In genomic region chr1:39936724-39937491, GRCh38 we compare ENCODE assay signal across 13 cellular contexts. TPM values are rescaled to one million over a fixed set of nuclear protein-coding genes. Genes with fewer than 3 reads are reported as not detected.
DNase-seq lines count a peak whose midpoint lies in the region; ATAC-seq and TF ChIP-seq lines count a peak whose summit lies in the region.
"Had no signal": no experiment of that assay in that cellular context is flagged by ENCODE, and none has a peak within 500 bp of the region (broad histone marks: within the 10 kb centered on the region; RNA-seq: fewer than 3 reads in every experiment).

No MANE protein-coding gene starts in this region.

- peaks cover 4 to 68% of the 10 kb centered on the region in 2 donors for H3K4me1 ChIP-seq in left lung
- peaks cover 8 to 34% (median 25%) of the 10 kb centered on the region in 5 donors for H3K4me1 ChIP-seq in subcutaneous abdominal adipose tissue (ENCODE audit: control insufficient read depth in 5 of 5, insufficient read depth in 5 of 5, low read length in 5 of 5)
- no peaks in the 10 kb centered on the region for H3K4me1 ChIP-seq in CD8-positive, alpha-beta T cell (ENCODE audit: insufficient read depth, low read length)

- TF ChIP-seq CTCF in left lung (IDR thresholded peaks at IDR 0.05) = no peak
- TF ChIP-seq CTCF in CD8-positive, alpha-beta T cell (IDR thresholded peaks at IDR 0.05) = no peak

- H3K36me3 Mint-ChIP-seq in CD8-positive, alpha-beta T cell = no peaks in the 10 kb centered on the region
- H3K36me3 Mint-ChIP-seq in activated naive CD4-positive, alpha-beta T cell treated with anti-CD3 and anti-CD28 coated beads, Interleukin-2, amount 10 ng/mL, durations not matched to agents 7 days and 5 days = no peaks in the 10 kb centered on the region
- H3K36me3 Mint-ChIP-seq: activated naive CD4-positive, alpha-beta T cell treated with anti-CD3 and anti-CD28 coated beads, Interleukin-2, amount 50 U/mL, for 24 hours had no signal

- H3K9ac ChIP-seq in subcutaneous abdominal adipose tissue (ENCODE audit: low read length in 5 of 5) = no peak overlapping the region

- peak overlapping the region; percentile 46 to 87 for H3K27ac ChIP-seq in left lung
- H3K27ac ChIP-seq in subcutaneous abdominal adipose tissue (ENCODE audit: low read depth, low read length) = no peak overlapping the region
- H3K27ac ChIP-seq in CD8-positive, alpha-beta T cell (ENCODE audit: low read depth, low read length) = no peak overlapping the region
- H3K27ac ChIP-seq: 22Rv1, epithelial cell of prostate had no signal

- H3K4me3 ChIP-seq in left lung = peak overlapping the region in 1 of 2 donors; percentile 3
- peak overlapping the region in 4 of 5 donors; percentile 14 to 44 (median 30) for H3K4me3 ChIP-seq in subcutaneous abdominal adipose tissue (ENCODE audit: low read depth in 1 of 5, low read length in 5 of 5)
- H3K4me3 ChIP-seq in CD8-positive, alpha-beta T cell (ENCODE audit: low read depth, low read length) = no peak overlapping the region

- ATAC-seq in left lung (peak; percentile 4), HG02870 (IDR thresholded peaks at IDR 0.05; ENCODE audit: unreplicated experiment) (no peak)
- no peak for ATAC-seq in CD8-positive, alpha-beta T cell

- H3K9me3 Mint-ChIP-seq in CD8-positive, alpha-beta T cell = no peaks in the 10 kb centered on the region
- H3K9me3 Mint-ChIP-seq in activated naive CD4-positive, alpha-beta T cell treated with anti-CD3 and anti-CD28 coated beads, Interleukin-2, amount 10 ng/mL, durations not matched to agents 7 days and 5 days = no peaks in the 10 kb centered on the region
- H3K9me3 Mint-ChIP-seq: activated naive CD4-positive, alpha-beta T cell treated with anti-CD3 and anti-CD28 coated beads, Interleukin-2, amount 50 U/mL, for 24 hours; central memory CD8-positive, alpha-beta T cell had no signal

- CTCF ChIA-PET in CD8-positive, alpha-beta T cell (lab: Charles Lee) = interaction anchor here (0.9 to 2.7 kb wide), 3 partner anchors 17 to 37 kb away, joined by 3 to 14 read pairs (median 3); no protein-coding TSS in a partner anchor
- CTCF ChIA-PET in activated naive CD4-positive, alpha-beta T cell treated with anti-CD3 and anti-CD28 coated beads, Interleukin-2, amount 10 ng/mL, durations not matched to agents 7 days and 5 days (lab: Charles Lee) = interaction anchor here (0.6 to 1.6 kb wide), 3 partner anchors 22 to 60 kb away, joined by 3 to 4 read pairs (median 3); no protein-coding TSS in a partner anchor

- intact Hi-C loops in left lung (cut with DNase I) = no loop called here
- intact Hi-C loops in CD8-positive, alpha-beta T cell (cut with DNase I, micrococcal nuclease) = no loop called here

- no peaks in the 10 kb centered on the region for H3K27me3 Mint-ChIP-seq in CD8-positive, alpha-beta T cell (ENCODE audit: low read depth)
- peaks cover 24% of the 10 kb centered on the region for H3K27me3 Mint-ChIP-seq in activated naive CD4-positive, alpha-beta T cell treated with anti-CD3 and anti-CD28 coated beads, Interleukin-2, amount 10 ng/mL, durations not matched to agents 7 days and 5 days
- H3K27me3 Mint-ChIP-seq: activated naive CD4-positive, alpha-beta T cell treated with anti-CD3 and anti-CD28 coated beads, Interleukin-2, amount 50 U/mL, for 24 hours; central memory CD8-positive, alpha-beta T cell had no signal

- H3K27me3 ChIP-seq in left lung (no peaks in the 10 kb centered on the region), subcutaneous abdominal adipose tissue (ENCODE audit: control insufficient read depth in 5 of 5, insufficient read depth in 4 of 5, low read length in 5 of 5) (no peaks in the 10 kb centered on the region)
- H3K27me3 ChIP-seq in CD8-positive, alpha-beta T cell (ENCODE audit: insufficient read depth, low read length) = no peaks in the 10 kb centered on the region

- H3K36me3 ChIP-seq in left lung = no peaks in the 10 kb centered on the region
- H3K36me3 ChIP-seq in subcutaneous abdominal adipose tissue (ENCODE audit: control insufficient read depth in 5 of 5, insufficient read depth in 5 of 5, low read length in 5 of 5) = no peaks in the 10 kb centered on the region
- H3K36me3 ChIP-seq in CD8-positive, alpha-beta T cell (ENCODE audit: insufficient read depth, low read length) = no peaks in the 10 kb centered on the region

- POLR2A ChIA-PET in CD8-positive, alpha-beta T cell (lab: Charles Lee) = no interaction called here

- peak; percentile 77 for DNase-seq in SIG-M5 treated with dmso at 0.1 percent for 504 hours (lab: John Stamatoyannopoulos, UW; ENCODE audit: unreplicated experiment)
- no peak for DNase-seq in SIG-M5 (lab: John Stamatoyannopoulos, UW)
- DNase-seq in SKM-1 (lab: John Stamatoyannopoulos, UW; ENCODE audit: unreplicated experiment) = peak; percentile 92
- no peak for DNase-seq in left lung
- no peak for DNase-seq in CD8-positive, alpha-beta T cell
- no peak for DNase-seq in activated naive CD4-positive, alpha-beta T cell treated with anti-CD3 and anti-CD28 coated beads, Interleukin-2, amount 10 ng/mL, durations not matched to agents 7 days and 5 days
- DNase-seq: NCI-H1417 had no signal

- H3K9me3 ChIP-seq in left lung (no peaks in the 10 kb centered on the region), subcutaneous abdominal adipose tissue (ENCODE audit: control insufficient read depth in 5 of 5, low read length in 5 of 5) (peaks cover 0 to 5% (median 0%) of the 10 kb centered on the region in 5 donors)
- no peaks in the 10 kb centered on the region for H3K9me3 ChIP-seq in CD8-positive, alpha-beta T cell (ENCODE audit: low read length)

- no peaks in the 10 kb centered on the region for H3K4me1 Mint-ChIP-seq in CD8-positive, alpha-beta T cell (ENCODE audit: low read depth)
- no peaks in the 10 kb centered on the region for H3K4me1 Mint-ChIP-seq in activated naive CD4-positive, alpha-beta T cell treated with anti-CD3 and anti-CD28 coated beads, Interleukin-2, amount 10 ng/mL, durations not matched to agents 7 days and 5 days
- H3K4me1 Mint-ChIP-seq: activated naive CD4-positive, alpha-beta T cell treated with anti-CD3 and anti-CD28 coated beads, Interleukin-2, amount 50 U/mL, for 24 hours had no signal

- no peak overlapping the region for H3K27ac Mint-ChIP-seq in CD8-positive, alpha-beta T cell
- no peak overlapping the region for H3K27ac Mint-ChIP-seq in activated naive CD4-positive, alpha-beta T cell treated with anti-CD3 and anti-CD28 coated beads, Interleukin-2, amount 10 ng/mL, durations not matched to agents 7 days and 5 days
- H3K27ac Mint-ChIP-seq: activated naive CD4-positive, alpha-beta T cell treated with anti-CD3 and anti-CD28 coated beads, Interleukin-2, amount 50 U/mL, for 24 hours had no signal

- H3K4me3 Mint-ChIP-seq in CD8-positive, alpha-beta T cell = no peak overlapping the region
- no peak overlapping the region for H3K4me3 Mint-ChIP-seq in activated naive CD4-positive, alpha-beta T cell treated with anti-CD3 and anti-CD28 coated beads, Interleukin-2, amount 10 ng/mL, durations not matched to agents 7 days and 5 days
- H3K4me3 Mint-ChIP-seq: activated naive CD4-positive, alpha-beta T cell treated with anti-CD3 and anti-CD28 coated beads, Interleukin-2, amount 50 U/mL, for 24 hours; central memory CD8-positive, alpha-beta T cell had no signal

RNA-seq across cellular contexts. Expression of gene MFSD2A, which starts 18.0 kb away (rescaled TPM):
- 100 to 1,000 TPM in 1 of 2 donors, 10 to 100 TPM in 1; 98.0 to 114 TPM for total RNA-seq in left lung
- 1 to 10 TPM; 5.9 to 6.4 TPM for total RNA-seq in CD8-positive, alpha-beta T cell

RNA-seq across cellular contexts. Expression of gene MYCL, which starts 35.2 kb away (rescaled TPM):
- total RNA-seq in left lung = 1 to 10 TPM; 2.7 to 4.3 TPM
- under 1 TPM in 1 of 2 experiments, not detected in 1; 0.22 TPM for total RNA-seq in CD8-positive, alpha-beta T cell

RNA-seq across cellular contexts. Expression of gene TRIT1, which starts 53.6 kb away (rescaled TPM):
- total RNA-seq in left lung = 10 to 100 TPM; 10.5 to 13.1 TPM
- total RNA-seq in CD8-positive, alpha-beta T cell = 1 to 10 TPM; 5.2 to 5.8 TPM

Comparison
In these comparisons a context has a peak if more than half of its experiments do, and no peak if none do; other contexts are left out.
1. DNase-seq: peak in SIG-M5 treated with dmso at 0.1 percent for 504 hours (single experiment) and SKM-1 (single experiment); none in SIG-M5 (single experiment), left lung (0 of 2), CD8-positive, alpha-beta T cell (0 of 7) and activated naive CD4-positive, alpha-beta T cell treated with anti-CD3 and anti-CD28 coated beads, Interleukin-2, amount 10 ng/mL, durations not matched to agents 7 days and 5 days (single experiment).
2. H3K27ac ChIP-seq: peak in left lung (2 of 2); none in subcutaneous abdominal adipose tissue (single experiment) and CD8-positive, alpha-beta T cell (single experiment).
3. RNA of gene MFSD2A, which starts 18.0 kb away (total RNA-seq): 98.0 to 114 TPM in left lung; 5.9 to 6.4 TPM in CD8-positive, alpha-beta T cell; every median in the first group is over 10 times any median in the second.